1 cellular context compared by ENCODE assay signal in genomic region chr2:206443735-206444527, GRCh38.
TF ChIP-seq lines count a peak whose summit lies in the region.

No MANE protein-coding gene starts in this region.

TF ChIP-seq in HEK293, 187 proteins besides CTCF, POLR2A, EP300 and RAD21 (continued from another document):
- TF ChIP-seq PATZ1 (tag by site-specific recombination; IDR thresholded peaks at IDR 0.05) = no peak
- TF ChIP-seq ZNF214 (tag by site-specific recombination; IDR thresholded peaks at IDR 0.05; ENCODE audit: borderline replicate concordance) = no peak
- no peak for TF ChIP-seq ZFP69B (tag by site-specific recombination; IDR thresholded peaks at IDR 0.05)
- TF ChIP-seq PRDM10 (tag by site-specific recombination; IDR thresholded peaks at IDR 0.05) = 0 out of 2 replicates have a peak, but pooled peaks have one; percentile 34
- peak; percentile 49; the same call in 1 of the 2 replicates for TF ChIP-seq ZNF600 (tag by site-specific recombination; IDR thresholded peaks at IDR 0.05)
- no peak for TF ChIP-seq ZNF621 (tag by site-specific recombination; IDR thresholded peaks at IDR 0.05)
- TF ChIP-seq YY1 (tag by site-specific recombination; IDR thresholded peaks at IDR 0.05) = no peak
- TF ChIP-seq ZBTB17 (tag by site-specific recombination; IDR thresholded peaks at IDR 0.05) = peak; percentile 47; the same call in 1 of the 2 replicates
- no peak for TF ChIP-seq KLF9 (tag by site-specific recombination; IDR thresholded peaks at IDR 0.05; ENCODE audit: low read depth)
- no peak for TF ChIP-seq ZSCAN23 (tag by site-specific recombination; IDR thresholded peaks at IDR 0.05)
- no peak for TF ChIP-seq WT1 (tag by site-specific recombination; IDR thresholded peaks at IDR 0.05)
- no peak for TF ChIP-seq SP7 (tag by site-specific recombination; IDR thresholded peaks at IDR 0.05)
- TF ChIP-seq ZNF10 (tag by site-specific recombination; IDR thresholded peaks at IDR 0.05) = no peak
- TF ChIP-seq ZNF112 (tag by site-specific recombination; IDR thresholded peaks at IDR 0.05) = no peak
- no peak for TF ChIP-seq ZNF513 (tag by site-specific recombination; IDR thresholded peaks at IDR 0.05)
- no peak for TF ChIP-seq REST (tag by site-specific recombination; IDR thresholded peaks at IDR 0.05)
- no peak for TF ChIP-seq ZNF175 (tag by site-specific recombination; IDR thresholded peaks at IDR 0.05)
- no peak for TF ChIP-seq KLF7 (tag by site-specific recombination; IDR thresholded peaks at IDR 0.05; ENCODE audit: borderline replicate concordance)
- no peak for TF ChIP-seq ZNF530 (tag by site-specific recombination; IDR thresholded peaks at IDR 0.05; ENCODE audit: low read depth)
- TF ChIP-seq ZNF670 (tag by site-specific recombination; IDR thresholded peaks at IDR 0.05; ENCODE audit: low read depth) = no peak
- TF ChIP-seq ZBTB26 (tag by site-specific recombination; optimal IDR thresholded peaks at IDR 0.05) = peak; percentile 64
- TF ChIP-seq ZNF416 (tag by site-specific recombination; IDR thresholded peaks at IDR 0.05) = no peak
- no peak for TF ChIP-seq ZNF155 (tag by site-specific recombination; IDR thresholded peaks at IDR 0.05)
- no peak for TF ChIP-seq ZNF701 (tag by site-specific recombination; IDR thresholded peaks at IDR 0.05)
- no peak for TF ChIP-seq FEZF1 (tag by site-specific recombination; IDR thresholded peaks at IDR 0.05)
- no peak for TF ChIP-seq ZNF660 (tag by site-specific recombination; IDR thresholded peaks at IDR 0.05)
- no peak for TF ChIP-seq ZNF350 (tag by site-specific recombination; IDR thresholded peaks at IDR 0.05)
- TF ChIP-seq HOXC10 (CRISPR knock-in tag; IDR thresholded peaks at IDR 0.05) = 0 out of 2 replicates have a peak, but pooled peaks have one; percentile 14
- TF ChIP-seq ZNF324 (tag by site-specific recombination; IDR thresholded peaks at IDR 0.05) = no peak
- peak; percentile 40; the same call in 1 of the 2 replicates for TF ChIP-seq ZIC2 (tag by site-specific recombination; IDR thresholded peaks at IDR 0.05)
- TF ChIP-seq ZNF362 (tag by site-specific recombination; IDR thresholded peaks at IDR 0.05) = no peak
